ENCODE assay signal across 8 cellular contexts in the genomic region with DNA sequence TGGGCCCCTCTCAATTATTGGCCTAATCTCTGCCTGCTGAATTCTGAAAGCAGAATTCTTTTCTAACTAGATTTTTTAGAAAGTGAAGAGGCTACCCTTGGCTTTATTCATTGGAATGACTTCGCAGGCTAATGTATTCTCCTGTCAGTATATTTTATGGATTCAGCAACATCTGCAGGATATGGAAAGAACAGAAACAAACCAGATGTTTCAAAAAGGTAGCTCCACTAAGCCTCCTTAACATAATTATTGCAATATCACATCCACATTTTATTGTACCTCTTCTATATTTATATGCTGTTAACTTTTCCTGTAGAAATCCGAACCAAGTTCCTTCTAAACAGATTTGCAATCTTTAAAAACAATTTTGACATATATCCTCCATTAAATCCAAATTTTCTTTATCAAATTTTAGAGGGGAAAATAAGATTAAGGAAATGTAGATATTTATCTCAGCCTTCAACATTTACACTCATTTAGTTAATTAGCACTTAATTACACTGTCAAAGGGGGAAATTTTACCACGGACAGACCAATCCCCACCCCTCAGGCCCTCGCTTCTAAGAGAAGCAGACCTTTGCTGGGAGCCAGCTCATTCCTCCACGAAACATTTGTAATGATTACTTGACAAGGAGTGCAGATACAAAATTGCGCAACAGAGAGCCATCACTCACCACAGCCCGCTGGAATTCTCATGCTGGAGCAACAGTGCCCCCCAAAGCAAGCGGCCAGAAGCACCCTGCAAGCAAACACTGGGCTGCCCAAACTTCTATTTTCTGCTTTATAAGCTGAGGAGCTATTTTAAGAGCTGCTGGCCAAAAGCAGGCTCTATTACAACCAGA.
DNase-seq lines count a peak whose midpoint lies in the region; ATAC-seq, FAIRE-seq and TF ChIP-seq lines count a peak whose summit lies in the region.

No MANE protein-coding gene starts in this region.

- no peaks in the 10 kb centered on the region for H3K36me3 ChIP-seq in small intestine (ENCODE audit: control insufficient read depth in 2 of 2, insufficient read depth in 2 of 2, low read length in 2 of 2)

- no TSS peak for BruUV-seq in MCF 10A (replicated peaks; lab: Mats Ljungman, UMichigan)

- peaks cover 25% of the 10 kb centered on the region for H3K4me1 Mint-ChIP-seq in MCF 10A (ENCODE audit: insufficient read depth, unreplicated experiment)

- POLR2A ChIA-PET in MCF 10A (lab: Yijun Ruan, JAX) = interaction anchor here (0.5 to 3.7 kb wide), 15 partner anchors 31 to 1345 kb away, joined by 3 to 22 read pairs (median 5); a partner anchor contains a TSS

- H3K27ac Mint-ChIP-seq in MCF 10A (ENCODE audit: low read depth, unreplicated experiment) = peak overlapping the region; percentile 78

- peaks cover 21% of the 10 kb centered on the region for H3K9me3 Mint-ChIP-seq in MCF 10A (ENCODE audit: unreplicated experiment)

- 15 to 18% (median 16%) methylated on average over 8 of the region's 8 CpGs for WGBS in small intestine, 3 donors

- H3K4me3 ChIP-seq in small intestine (ENCODE audit: low read depth in 1 of 2, low read length in 2 of 2) = no peak overlapping the region

- no peaks in the 10 kb centered on the region for H3K27me3 ChIP-seq in small intestine (ENCODE audit: control insufficient read depth in 2 of 2, insufficient read depth in 2 of 2, low read length in 2 of 2)

- peak; percentile 3 for DNase-seq in stimulated activated CD4-positive, alpha-beta T cell treated with anti-CD3 and anti-CD28 coated beads, Interleukin-1b, Interleukin-23, amount 100 ng/mL, for 48 hours
- no peak for DNase-seq in stimulated activated CD4-positive, alpha-beta T cell treated with anti-CD3 and anti-CD28 coated beads, Interleukin-4, amount 100 ng/mL, for 4 hours
- DNase-seq in NCI-H524 treated with DMSO at 0.1 percent for 48 hours (lab: John Stamatoyannopoulos, UW) = peak; percentile 1
- DNase-seq in MCF 10A (ENCODE audit: unreplicated experiment) = peak; percentile 88
- peak; percentile 32 for DNase-seq in inferior parietal cortex (ENCODE audit: extremely low spot score)
- peak; percentile 5 for DNase-seq in small intestine
- no peak for DNase-seq in stimulated activated CD4-positive, alpha-beta T cell treated with anti-CD3 and anti-CD28 coated beads, Interleukin-2, amount 100 ng/mL, for 48 hours

- H3K27me3 Mint-ChIP-seq in MCF 10A (ENCODE audit: insufficient read depth, unreplicated experiment) = no peaks in the 10 kb centered on the region

- H3K27ac ChIP-seq in small intestine (ENCODE audit: low read depth in 1 of 2, low read length in 1 of 2) = no peak overlapping the region

- H3K9me3 ChIP-seq in small intestine (ENCODE audit: control insufficient read depth, low read depth) = peaks cover 2% of the 10 kb centered on the region

- H3K4me3 Mint-ChIP-seq in MCF 10A (ENCODE audit: unreplicated experiment) = no peak overlapping the region

- FAIRE-seq in small intestine (lab: Jason Lieb, UNC) = no peak

- intact Hi-C loops in MCF 10A (cut with micrococcal nuclease) = loop anchor here (1.0 to 2.0 kb wide), 10 partner anchors 173 to 1221 kb away; no protein-coding TSS in a partner anchor

- no peak for ATAC-seq in GM18519 (IDR thresholded peaks at IDR 0.05; ENCODE audit: low FRiP score, unreplicated experiment)

- CTCF ChIA-PET in MCF 10A (lab: Yijun Ruan, JAX) = interaction anchor here (0.5 to 2.2 kb wide), 33 partner anchors 11 to 1989 kb away, joined by 3 to 15 read pairs (median 3); no protein-coding TSS in a partner anchor

- no peaks in the 10 kb centered on the region for H3K4me1 ChIP-seq in small intestine (ENCODE audit: control insufficient read depth in 2 of 2, insufficient read depth in 1 of 2, low read depth in 1 of 2, low read length in 1 of 2)

- peak; percentile 84 for TF ChIP-seq CTCF in MCF 10A (IDR thresholded peaks at IDR 0.05; ENCODE audit: unreplicated experiment)

- H3K36me3 Mint-ChIP-seq in MCF 10A (ENCODE audit: insufficient read depth, unreplicated experiment) = no peaks in the 10 kb centered on the region

Comparison
In these comparisons a context has a peak if more than half of its experiments do, and no peak if none do; other contexts are left out.
1. DNase-seq: peak in stimulated activated CD4-positive, alpha-beta T cell treated with anti-CD3 and anti-CD28 coated beads, Interleukin-1b, Interleukin-23, amount 100 ng/mL, for 48 hours (single experiment), NCI-H524 treated with DMSO at 0.1 percent for 48 hours (single experiment), MCF 10A (single experiment), inferior parietal cortex (single experiment) and small intestine (single experiment); none in stimulated activated CD4-positive, alpha-beta T cell treated with anti-CD3 and anti-CD28 coated beads, Interleukin-4, amount 100 ng/mL, for 4 hours (0 of 2) and stimulated activated CD4-positive, alpha-beta T cell treated with anti-CD3 and anti-CD28 coated beads, Interleukin-2, amount 100 ng/mL, for 48 hours (0 of 2).